ENCODE assay signal across 9 cellular contexts in genomic region chr4:3945511-3946290, GRCh38.
"Had no signal": no experiment of that assay in that cellular context is flagged by ENCODE, and none has a peak within 500 bp of the region (broad histone marks: within the 10 kb centered on the region; RNA-seq: fewer than 3 reads in every experiment).

No MANE protein-coding gene starts in this region.

- H3K36me3 ChIP-seq: HAP-1 had no signal

- H3K9me3 ChIP-seq: HAP-1 had no signal

- H3K9me3 Mint-ChIP-seq: HFFc6 had no signal

- H3K4me3 Mint-ChIP-seq: HFFc6 had no signal

- H3K27ac Mint-ChIP-seq: HFFc6 had no signal

- DNase-seq: GM23248, GOT3, H7, HFFc6, IMR-90, KBM-7 had no signal

- H3K27ac ChIP-seq: GM23248 had no signal

- FAIRE-seq: HTR-8/SVneo had no signal

- ATAC-seq: HCT116 had no signal

- H3K4me3 ChIP-seq: GM23248, HAP-1 had no signal

- H2AFZ ChIP-seq: GM23248 had no signal

- H3K9ac ChIP-seq: GM23248 had no signal

- H3K4me1 ChIP-seq: HAP-1 had no signal
